In the genomic region with DNA sequence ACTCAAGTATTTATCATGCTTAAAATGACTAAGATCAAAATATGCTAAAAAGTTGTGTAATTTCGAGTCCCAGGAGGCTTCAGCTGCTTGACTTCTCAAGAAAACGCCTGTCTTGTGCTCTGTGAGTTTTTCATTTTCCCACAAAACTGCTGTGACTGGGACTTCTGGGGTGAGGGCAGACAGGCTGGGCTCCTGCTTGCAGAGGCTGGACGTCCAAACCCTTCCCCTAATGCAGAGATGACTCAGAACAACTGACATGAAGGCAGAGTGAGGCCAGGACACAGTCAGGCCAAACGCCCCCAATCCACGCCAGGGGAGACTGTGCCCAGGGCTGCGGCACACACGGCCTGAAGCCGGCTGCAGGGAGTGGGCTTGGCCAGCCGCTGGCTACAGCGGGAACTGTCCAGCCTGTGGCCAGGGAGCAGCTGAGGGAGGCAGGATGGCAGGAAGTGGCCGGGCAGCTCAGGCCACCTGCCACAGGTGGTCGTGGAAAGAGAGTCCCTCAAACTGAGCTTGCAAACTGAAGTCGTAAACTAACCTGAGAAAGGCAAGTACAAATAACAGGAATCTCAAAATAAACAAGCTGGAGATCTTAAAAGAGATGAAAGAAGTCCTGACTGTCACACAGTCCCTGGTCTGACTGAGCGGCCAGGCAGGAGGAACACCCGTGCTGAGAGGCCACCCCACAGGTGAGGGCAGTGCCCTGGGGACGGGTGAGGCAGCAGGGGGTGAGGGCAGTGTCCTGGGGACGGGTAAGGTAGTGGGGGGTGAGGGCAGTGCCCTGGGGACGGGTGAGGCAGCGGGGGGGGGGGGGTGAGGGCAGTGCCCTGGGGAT, we compare ENCODE assay signal across 15 cellular contexts. TPM values are rescaled to one million over a fixed set of nuclear protein-coding genes. Genes with fewer than 3 reads are reported as not detected.
DNase-seq lines count a peak whose midpoint lies in the region; ATAC-seq, FAIRE-seq and TF ChIP-seq lines count a peak whose summit lies in the region.
"Had no signal": no experiment of that assay in that cellular context is flagged by ENCODE, and none has a peak within 500 bp of the region (broad histone marks: within the 10 kb centered on the region; RNA-seq: fewer than 3 reads in every experiment).

No MANE protein-coding gene starts in this region.

- no peak overlapping the region for H3K27ac Mint-ChIP-seq in activated CD4-positive, alpha-beta memory T cell treated with anti-CD3 and anti-CD28 coated beads for 36 hours
- H3K27ac Mint-ChIP-seq: activated T-helper 17 cell treated with anti-CD3 and anti-CD28 coated beads, Interleukin-2, amount 50 U/mL, for 72 hours had no signal

- H3K4me1 Mint-ChIP-seq in activated CD4-positive, alpha-beta memory T cell treated with anti-CD3 and anti-CD28 coated beads for 36 hours (ENCODE audit: low read depth), result peaks cover 15% of the 10 kb centered on the region

- H3K9me3 ChIP-seq in HepG2 (ENCODE audit: low read length) (no peaks in the 10 kb centered on the region), right lobe of liver (no peaks in the 10 kb centered on the region), adipocyte (ENCODE audit: control insufficient read depth, low read length) (no peaks in the 10 kb centered on the region), heart right ventricle (no peaks in the 10 kb centered on the region)
- H3K9me3 ChIP-seq: BE2C had no signal

- POLR2A ChIA-PET in HepG2 (lab: Yijun Ruan, JAX), result no interaction called here
- POLR2A ChIA-PET in activated CD4-positive, alpha-beta memory T cell treated with anti-CD3 and anti-CD28 coated beads for 36 hours (lab: Charles Lee), result no interaction called here

- BruUV-seq in HepG2 (replicated peaks; lab: Mats Ljungman, UMichigan), result no TSS peak

- no peak for FAIRE-seq in HepG2 (lab: Jason Lieb, UNC)
- FAIRE-seq: TTC549 had no signal

- H3K9me3 Mint-ChIP-seq in activated CD4-positive, alpha-beta memory T cell treated with anti-CD3 and anti-CD28 coated beads for 36 hours, result no peaks in the 10 kb centered on the region
- H3K9me3 Mint-ChIP-seq: activated T-helper 17 cell treated with anti-CD3 and anti-CD28 coated beads, Interleukin-2, amount 50 U/mL, for 72 hours; naive thymus-derived CD8-positive, alpha-beta T cell had no signal

- TF ChIP-seq POLR2A in HepG2 (IDR thresholded peaks at IDR 0.05; ENCODE audit: insufficient read depth in 1 of 2, low read depth in 2 of 2, low read length in 2 of 2) (no peak), right lobe of liver (IDR thresholded peaks at IDR 0.05) (no peak)

- H3K4me3 ChIP-seq in HepG2 (replicated peaks in 1 of 3; ENCODE audit: insufficient read depth in 1 of 3, low read depth in 2 of 3, low read length in 3 of 3) (no peak overlapping the region), right lobe of liver (no peak overlapping the region), adipocyte (ENCODE audit: low read length) (no peak overlapping the region), heart right ventricle (no peak overlapping the region)
- H3K4me3 ChIP-seq: coronary artery had no signal

- H3K4me1 ChIP-seq in HepG2 (ENCODE audit: insufficient read depth, low read length) (no peaks in the 10 kb centered on the region), right lobe of liver (no peaks in the 10 kb centered on the region), adipocyte (ENCODE audit: control insufficient read depth, insufficient read depth, low read length) (peaks cover 42% of the 10 kb centered on the region), heart right ventricle (peaks cover 0 to 35% (median 0%) of the 10 kb centered on the region in 9 donors)

- TF ChIP-seq CTCF in HepG2 (CRISPR knock-in tag; IDR thresholded peaks at IDR 0.05) (no peak), right lobe of liver (IDR thresholded peaks at IDR 0.05) (no peak), heart right ventricle (IDR thresholded peaks at IDR 0.05) (no peak)

- no peak for DNase-seq in HepG2 (ENCODE audit: low spot score)
- no peak for DNase-seq in right lobe of liver
- peak; percentile 94 for DNase-seq in adipocyte (ENCODE audit: low read depth)
- no peak for DNase-seq in heart right ventricle
- no peak for DNase-seq in NCI-H2107 treated with DMSO at 0.1 percent for 48 hours (lab: John Stamatoyannopoulos, UW; ENCODE audit: unreplicated experiment)
- no peak for DNase-seq in activated CD4-positive, alpha-beta memory T cell treated with anti-CD3 and anti-CD28 coated beads for 36 hours
- DNase-seq in C1 segment of cervical spinal cord (lab: John Stamatoyannopoulos, UW), result no peak
- DNase-seq: BE2C; NCI-H1417; stimulated activated CD4-positive, alpha-beta T cell treated with anti-CD3 and anti-CD28 coated beads, Interleukin-2, amount 100 ng/mL, for 24 hours had no signal

- no peak for TF ChIP-seq EP300 in HepG2 (IDR thresholded peaks at IDR 0.05; ENCODE audit: low read depth in 2 of 2, low read length in 2 of 2)
- no peak for TF ChIP-seq EP300 in HepG2 (CRISPR knock-in tag; IDR thresholded peaks at IDR 0.05; ENCODE audit: borderline replicate concordance)

- ATAC-seq in HepG2 (0 out of 3 replicates have a peak, but pooled peaks have one; percentile 14), right lobe of liver (no peak), heart right ventricle (peak in 5 of 8 donors; percentile 31 to 72 (median 46)), GM19395 (IDR thresholded peaks at IDR 0.05; ENCODE audit: unreplicated experiment) (no peak)
- ATAC-seq: activated T-helper 17 cell treated with anti-CD3 and anti-CD28 coated beads, Interleukin-2, amount 50 U/mL, for 72 hours; naive thymus-derived CD8-positive, alpha-beta T cell had no signal

- no peaks in the 10 kb centered on the region for H4K20me1 ChIP-seq in HepG2 (ENCODE audit: insufficient read depth, low read length)

- peaks cover 4% of the 10 kb centered on the region for H3K36me3 Mint-ChIP-seq in activated CD4-positive, alpha-beta memory T cell treated with anti-CD3 and anti-CD28 coated beads for 36 hours

- H3K36me3 ChIP-seq in HepG2 (replicated peaks in 1 of 2; ENCODE audit: control insufficient read depth in 1 of 2, insufficient read depth in 2 of 2, low read length in 2 of 2) (peaks cover 13 to 36% of the 10 kb centered on the region in 2 experiments; a peak in 4 of 5 replicates), right lobe of liver (no peaks in the 10 kb centered on the region), adipocyte (ENCODE audit: control insufficient read depth, insufficient read depth, low read length, severe bottlenecking) (peaks cover 10% of the 10 kb centered on the region), heart right ventricle (peaks cover 0 to 49% (median 10%) of the 10 kb centered on the region in 9 donors)

- no peaks in the 10 kb centered on the region for H3K79me2 ChIP-seq in HepG2 (ENCODE audit: insufficient read depth, low read length)

- WGBS in HepG2 (ENCODE audit: low lambda C conversion rate), result 82% methylated on average over 18 of the region's 19 CpGs
- 78% methylated on average over 9 of the region's 19 CpGs for WGBS in right lobe of liver (ENCODE audit: insufficient coverage, low coverage, low lambda C conversion rate, missing lambda C conversion rate)
- WGBS in heart right ventricle, 2 donors, result 79 to 81% methylated on average over 18 of the region's 19 CpGs

- TF ChIP-seq RAD21 in HepG2 (CRISPR knock-in tag; IDR thresholded peaks at IDR 0.05), result no peak

- no peak overlapping the region for H2AFZ ChIP-seq in HepG2 (ENCODE audit: low read length)

- in situ Hi-C loops in HepG2 (cut with HindIII; ENCODE audit: extremely low pct_ligation_motif_present, low pct_unique_long_range_greater_than_20kb), result no loop called here

- intact Hi-C loops in HepG2 (cut with micrococcal nuclease; ENCODE audit: unreplicated experiment) (no loop called here), right lobe of liver (cut with DNase I) (no loop called here), heart right ventricle (cut with DNase I) (loop anchor here in 1 of 10 donors (5.0 kb wide), 1 partner anchor 40 kb away; a partner anchor contains a TSS)
- intact Hi-C loops in activated CD4-positive, alpha-beta memory T cell treated with anti-CD3 and anti-CD28 coated beads for 36 hours (cut with micrococcal nuclease), result no loop called here

- H3K9ac ChIP-seq in HepG2 (ENCODE audit: insufficient read depth, low read depth, low read length) (no peak overlapping the region), adipocyte (ENCODE audit: low read length) (peak overlapping the region; percentile 32)

- no peaks in the 10 kb centered on the region for H3K27me3 Mint-ChIP-seq in activated CD4-positive, alpha-beta memory T cell treated with anti-CD3 and anti-CD28 coated beads for 36 hours
- H3K27me3 Mint-ChIP-seq: activated T-helper 17 cell treated with anti-CD3 and anti-CD28 coated beads, Interleukin-2, amount 50 U/mL, for 72 hours; naive thymus-derived CD8-positive, alpha-beta T cell had no signal

- H3K27ac ChIP-seq in HepG2 (ENCODE audit: extremely low read length, insufficient read depth, low read length) (no peak overlapping the region), right lobe of liver (no peak overlapping the region), heart right ventricle (peak overlapping the region in 1 of 10 donors; percentile 34)
- H3K27ac ChIP-seq: coronary artery had no signal

- CTCF ChIA-PET in HepG2 (lab: Yijun Ruan, JAX; ENCODE audit: low intra/inter-chr PET ratio, low total read pairs), result no interaction called here
- CTCF ChIA-PET in activated CD4-positive, alpha-beta memory T cell treated with anti-CD3 and anti-CD28 coated beads for 36 hours (lab: Charles Lee), result no interaction called here

- H3K4me2 ChIP-seq in HepG2 (ENCODE audit: low read depth, low read length), result no peak overlapping the region

- H3K27me3 ChIP-seq in HepG2 (ENCODE audit: control insufficient read depth in 1 of 2, insufficient read depth in 2 of 2, low read length in 2 of 2) (no peaks in the 10 kb centered on the region), right lobe of liver (no peaks in the 10 kb centered on the region), adipocyte (replicated peaks; ENCODE audit: control insufficient read depth, insufficient read depth, low read length) (no peaks in the 10 kb centered on the region), heart right ventricle (no peaks in the 10 kb centered on the region)
- H3K27me3 ChIP-seq: BE2C had no signal

- no peak overlapping the region for H3K4me3 Mint-ChIP-seq in activated CD4-positive, alpha-beta memory T cell treated with anti-CD3 and anti-CD28 coated beads for 36 hours
- H3K4me3 Mint-ChIP-seq: activated T-helper 17 cell treated with anti-CD3 and anti-CD28 coated beads, Interleukin-2, amount 50 U/mL, for 72 hours; naive thymus-derived CD8-positive, alpha-beta T cell had no signal

RNA-seq across cellular contexts. Expression of a gene that starts 21.3 kb away (rescaled TPM):
- 12.4 and 22.3 TPM in 2 replicates for total RNA-seq in HepG2 (2016; rRNA removed; fragmentation: Illumina TruSeq; extraction: Trizol)
- 6.5 and 7.4 TPM in 2 replicates for total RNA-seq in HepG2 (2016; cell fraction: cytosol; rRNA removed; fragmentation: Illumina TruSeq; extraction: Trizol; ENCODE audit: low read depth)
- 9.5 and 21.5 TPM in 2 replicates for total RNA-seq in HepG2 (2016; cell fraction: insoluble cytoplasmic fraction; rRNA removed; fragmentation: Illumina TruSeq; extraction: Trizol)
- total RNA-seq in HepG2 (2016; cell fraction: membrane; rRNA removed; fragmentation: Illumina TruSeq; extraction: Trizol), result 8.1 and 9.0 TPM in 2 replicates
- total RNA-seq in HepG2 (2016; cell fraction: nucleus; rRNA removed; fragmentation: Illumina TruSeq; extraction: Trizol), result 22.1 and 27.5 TPM in 2 replicates
- 41.8 and 63.2 TPM in 2 replicates for polyA plus RNA-seq in HepG2 (2011; rRNA removed)
- 20.9 and 28.4 TPM in 2 replicates for polyA plus RNA-seq in HepG2 (2011; cell fraction: cytosol; rRNA removed)
- polyA plus RNA-seq in HepG2 (2011; cell fraction: nucleus; rRNA removed), result 726 and 860 TPM in 2 replicates
- polyA plus RNA-seq in HepG2 (2012), result 33.2 and 40.0 TPM in 2 replicates
- 5.4 and 7.5 TPM in 2 replicates for polyA plus RNA-seq in HepG2 (2016; cell fraction: cytosol; fragmentation: Illumina TruSeq; extraction: Trizol; ENCODE audit: low read depth)
- polyA plus RNA-seq in HepG2 (2016; cell fraction: insoluble cytoplasmic fraction; fragmentation: Illumina TruSeq; extraction: Trizol; ENCODE audit: low read depth), result 16.9 and 19.6 TPM in 2 replicates
- polyA plus RNA-seq in HepG2 (2016; cell fraction: membrane; fragmentation: Illumina TruSeq; extraction: Trizol; ENCODE audit: low read depth), result 6.9 and 9.6 TPM in 2 replicates
- 83.7 and 89.3 TPM in 2 replicates for polyA plus RNA-seq in HepG2 (2016; cell fraction: nucleus; fragmentation: Illumina TruSeq; extraction: Trizol; ENCODE audit: insufficient read depth, low read depth)
- polyA minus RNA-seq in HepG2 (2011; rRNA and poly(A)+ RNA removed; ENCODE audit: low replicate concordance), result 14.8 and 25.5 TPM in 2 replicates
- polyA minus RNA-seq in HepG2 (2011; cell fraction: cytosol; rRNA and poly(A)+ RNA removed), result 12.8 and 13.5 TPM in 2 replicates
- polyA minus RNA-seq in HepG2 (2011; cell fraction: nucleus; rRNA and poly(A)+ RNA removed), result 52.1 and 55.8 TPM in 2 replicates
- total RNA-seq in right lobe of liver, result 10 to 100 TPM in 5 of 6 experiments, 1 to 10 TPM in 1; 9.6 to 30.4 (median 20.2) TPM
- total RNA-seq in heart right ventricle, result 10 to 100 TPM in 8 of 10 donors, 1 to 10 TPM in 2; 9.4 to 22.2 (median 12.8) TPM
- polyA plus RNA-seq in heart right ventricle, result 10 to 100 TPM; 14.1 to 53.3 TPM
- 10 to 100 TPM; 21.7 to 26.0 TPM for total RNA-seq in activated CD4-positive, alpha-beta memory T cell treated with anti-CD3 and anti-CD28 coated beads for 36 hours

RNA-seq across cellular contexts. Expression of a gene that starts 21.6 kb away (rescaled TPM):
- 19.3 and 42.1 TPM in 2 replicates for total RNA-seq in HepG2 (2016; rRNA removed; fragmentation: Illumina TruSeq; extraction: Trizol)
- 44.1 and 48.5 TPM in 2 replicates for total RNA-seq in HepG2 (2016; cell fraction: cytosol; rRNA removed; fragmentation: Illumina TruSeq; extraction: Trizol; ENCODE audit: low read depth)
- 18.4 and 43.0 TPM in 2 replicates for total RNA-seq in HepG2 (2016; cell fraction: insoluble cytoplasmic fraction; rRNA removed; fragmentation: Illumina TruSeq; extraction: Trizol)
- 47.3 and 50.8 TPM in 2 replicates for total RNA-seq in HepG2 (2016; cell fraction: membrane; rRNA removed; fragmentation: Illumina TruSeq; extraction: Trizol)
- 29.1 and 32.9 TPM in 2 replicates for total RNA-seq in HepG2 (2016; cell fraction: nucleus; rRNA removed; fragmentation: Illumina TruSeq; extraction: Trizol)
- 40.0 and 48.0 TPM in 2 replicates for polyA plus RNA-seq in HepG2 (2011; rRNA removed)
- polyA plus RNA-seq in HepG2 (2011; cell fraction: cytosol; rRNA removed), result 45.1 and 55.2 TPM in 2 replicates
- polyA plus RNA-seq in HepG2 (2011; cell fraction: nucleus; rRNA removed), result 42.8 and 53.8 TPM in 2 replicates
- polyA plus RNA-seq in HepG2 (2012), result 30.1 and 30.6 TPM in 2 replicates
- polyA plus RNA-seq in HepG2 (2016; cell fraction: cytosol; fragmentation: Illumina TruSeq; extraction: Trizol; ENCODE audit: low read depth), result 22.8 and 30.9 TPM in 2 replicates
- polyA plus RNA-seq in HepG2 (2016; cell fraction: insoluble cytoplasmic fraction; fragmentation: Illumina TruSeq; extraction: Trizol; ENCODE audit: low read depth), result 20.3 and 20.6 TPM in 2 replicates
- polyA plus RNA-seq in HepG2 (2016; cell fraction: membrane; fragmentation: Illumina TruSeq; extraction: Trizol; ENCODE audit: low read depth), result 24.3 and 28.8 TPM in 2 replicates
- 57.8 and 59.9 TPM in 2 replicates for polyA plus RNA-seq in HepG2 (2016; cell fraction: nucleus; fragmentation: Illumina TruSeq; extraction: Trizol; ENCODE audit: insufficient read depth, low read depth)
- 17.2 and 64.0 TPM in 2 replicates for polyA minus RNA-seq in HepG2 (2011; rRNA and poly(A)+ RNA removed; ENCODE audit: low replicate concordance)
- polyA minus RNA-seq in HepG2 (2011; cell fraction: cytosol; rRNA and poly(A)+ RNA removed), result 31.0 and 31.1 TPM in 2 replicates
- polyA minus RNA-seq in HepG2 (2011; cell fraction: nucleus; rRNA and poly(A)+ RNA removed), result 16.2 and 18.9 TPM in 2 replicates
- total RNA-seq in right lobe of liver, result 10 to 100 TPM; 13.5 to 23.4 (median 16.2) TPM
- total RNA-seq in heart right ventricle, result 10 to 100 TPM; 23.3 to 39.4 (median 31.1) TPM
- 10 to 100 TPM; 26.8 to 31.9 TPM for polyA plus RNA-seq in heart right ventricle
- 10 to 100 TPM; 29.7 to 32.2 TPM for total RNA-seq in activated CD4-positive, alpha-beta memory T cell treated with anti-CD3 and anti-CD28 coated beads for 36 hours

RNA-seq across cellular contexts. Expression of a gene that starts 25.3 kb away (rescaled TPM):
- total RNA-seq in HepG2 (2016; rRNA removed; fragmentation: Illumina TruSeq; extraction: Trizol) (0.13 TPM in 1 of 2 replicates, not detected in the other), right lobe of liver (not detected), heart right ventricle (1 to 10 TPM in 7 of 10 donors, under 1 TPM in 3; 0.42 to 5.9 (median 1.4) TPM)
- total RNA-seq in HepG2 (2016; cell fraction: cytosol; rRNA removed; fragmentation: Illumina TruSeq; extraction: Trizol; ENCODE audit: low read depth), result not detected in 2 replicates
- 0.11 TPM in 1 of 2 replicates, not detected in the other for total RNA-seq in HepG2 (2016; cell fraction: insoluble cytoplasmic fraction; rRNA removed; fragmentation: Illumina TruSeq; extraction: Trizol)
- total RNA-seq in HepG2 (2016; cell fraction: membrane; rRNA removed; fragmentation: Illumina TruSeq; extraction: Trizol), result not detected in 2 replicates
- total RNA-seq in HepG2 (2016; cell fraction: nucleus; rRNA removed; fragmentation: Illumina TruSeq; extraction: Trizol), result 0.38 TPM in 1 of 2 replicates, not detected in the other
- polyA plus RNA-seq in HepG2 (2011; rRNA removed) (0.10 and 0.15 TPM in 2 replicates), heart right ventricle (under 1 TPM in 1 of 2 donors, not detected in 1; 0.04 TPM)
- polyA plus RNA-seq in HepG2 (2011; cell fraction: cytosol; rRNA removed), result 0.08 and 0.12 TPM in 2 replicates
- 1.7 and 2.2 TPM in 2 replicates for polyA plus RNA-seq in HepG2 (2011; cell fraction: nucleus; rRNA removed)
- polyA plus RNA-seq in HepG2 (2012), result 0.19 and 0.20 TPM in 2 replicates
- not detected in 2 replicates for polyA plus RNA-seq in HepG2 (2016; cell fraction: cytosol; fragmentation: Illumina TruSeq; extraction: Trizol; ENCODE audit: low read depth)
- 0.17 TPM in 1 of 2 replicates, not detected in the other for polyA plus RNA-seq in HepG2 (2016; cell fraction: insoluble cytoplasmic fraction; fragmentation: Illumina TruSeq; extraction: Trizol; ENCODE audit: low read depth)
- not detected in 2 replicates for polyA plus RNA-seq in HepG2 (2016; cell fraction: membrane; fragmentation: Illumina TruSeq; extraction: Trizol; ENCODE audit: low read depth)
- not detected in 2 replicates for polyA plus RNA-seq in HepG2 (2016; cell fraction: nucleus; fragmentation: Illumina TruSeq; extraction: Trizol; ENCODE audit: insufficient read depth, low read depth)
- 0.32 TPM in 1 of 2 replicates, not detected in the other for polyA minus RNA-seq in HepG2 (2011; rRNA and poly(A)+ RNA removed; ENCODE audit: low replicate concordance)
- not detected in 2 replicates for polyA minus RNA-seq in HepG2 (2011; cell fraction: cytosol; rRNA and poly(A)+ RNA removed)
- 0.50 TPM in 1 of 2 replicates, not detected in the other for polyA minus RNA-seq in HepG2 (2011; cell fraction: nucleus; rRNA and poly(A)+ RNA removed)
- not detected for total RNA-seq in activated CD4-positive, alpha-beta memory T cell treated with anti-CD3 and anti-CD28 coated beads for 36 hours
- total RNA-seq: naive thymus-derived CD8-positive, alpha-beta T cell had no signal
- polyA plus RNA-seq: naive thymus-derived CD8-positive, alpha-beta T cell had no signal

RNA-seq across cellular contexts. Expression of a gene that starts 37.8 kb away (rescaled TPM):
- 1.3 and 1.8 TPM in 2 replicates for total RNA-seq in HepG2 (2016; rRNA removed; fragmentation: Illumina TruSeq; extraction: Trizol)
- 0.61 and 0.62 TPM in 2 replicates for total RNA-seq in HepG2 (2016; cell fraction: cytosol; rRNA removed; fragmentation: Illumina TruSeq; extraction: Trizol; ENCODE audit: low read depth)
- 1.6 TPM in 2 replicates for total RNA-seq in HepG2 (2016; cell fraction: insoluble cytoplasmic fraction; rRNA removed; fragmentation: Illumina TruSeq; extraction: Trizol)
- total RNA-seq in HepG2 (2016; cell fraction: membrane; rRNA removed; fragmentation: Illumina TruSeq; extraction: Trizol), result 1.4 and 1.7 TPM in 2 replicates
- total RNA-seq in HepG2 (2016; cell fraction: nucleus; rRNA removed; fragmentation: Illumina TruSeq; extraction: Trizol), result 0.31 and 0.50 TPM in 2 replicates
- 4.9 and 6.0 TPM in 2 replicates for polyA plus RNA-seq in HepG2 (2011; rRNA removed)
- 4.4 and 5.4 TPM in 2 replicates for polyA plus RNA-seq in HepG2 (2011; cell fraction: cytosol; rRNA removed)
- 1.8 TPM in 2 replicates for polyA plus RNA-seq in HepG2 (2011; cell fraction: nucleus; rRNA removed)
- polyA plus RNA-seq in HepG2 (2012), result 3.9 TPM in 2 replicates
- polyA plus RNA-seq in HepG2 (2016; cell fraction: cytosol; fragmentation: Illumina TruSeq; extraction: Trizol; ENCODE audit: low read depth), result 0.29 and 0.36 TPM in 2 replicates
- 1.2 and 1.6 TPM in 2 replicates for polyA plus RNA-seq in HepG2 (2016; cell fraction: insoluble cytoplasmic fraction; fragmentation: Illumina TruSeq; extraction: Trizol; ENCODE audit: low read depth)
- 0.61 and 0.72 TPM in 2 replicates for polyA plus RNA-seq in HepG2 (2016; cell fraction: membrane; fragmentation: Illumina TruSeq; extraction: Trizol; ENCODE audit: low read depth)
- 0.55 and 1.4 TPM in 2 replicates for polyA plus RNA-seq in HepG2 (2016; cell fraction: nucleus; fragmentation: Illumina TruSeq; extraction: Trizol; ENCODE audit: insufficient read depth, low read depth)
- polyA minus RNA-seq in HepG2 (2011; rRNA and poly(A)+ RNA removed; ENCODE audit: low replicate concordance), result 1.6 and 8.6 TPM in 2 replicates
- polyA minus RNA-seq in HepG2 (2011; cell fraction: cytosol; rRNA and poly(A)+ RNA removed), result 1.8 and 2.5 TPM in 2 replicates
- 0.26 and 0.50 TPM in 2 replicates for polyA minus RNA-seq in HepG2 (2011; cell fraction: nucleus; rRNA and poly(A)+ RNA removed)
- total RNA-seq in right lobe of liver, result not detected
- not detected for total RNA-seq in heart right ventricle
- polyA plus RNA-seq in heart right ventricle, result not detected
- total RNA-seq in activated CD4-positive, alpha-beta memory T cell treated with anti-CD3 and anti-CD28 coated beads for 36 hours, result not detected
- total RNA-seq: naive thymus-derived CD8-positive, alpha-beta T cell had no signal
- polyA plus RNA-seq: naive thymus-derived CD8-positive, alpha-beta T cell had no signal

RNA-seq across cellular contexts. Expression of a gene that starts 53.7 kb away (rescaled TPM):
- total RNA-seq in HepG2 (2016; rRNA removed; fragmentation: Illumina TruSeq; extraction: Trizol) (27.1 and 43.4 TPM in 2 replicates), right lobe of liver (10 to 100 TPM; 29.4 to 82.4 (median 46.4) TPM), heart right ventricle (10 to 100 TPM; 13.4 to 56.6 (median 20.5) TPM)
- total RNA-seq in HepG2 (2016; cell fraction: cytosol; rRNA removed; fragmentation: Illumina TruSeq; extraction: Trizol; ENCODE audit: low read depth), result 72.9 and 78.4 TPM in 2 replicates
- total RNA-seq in HepG2 (2016; cell fraction: insoluble cytoplasmic fraction; rRNA removed; fragmentation: Illumina TruSeq; extraction: Trizol), result 23.7 and 43.2 TPM in 2 replicates
- 74.7 and 83.2 TPM in 2 replicates for total RNA-seq in HepG2 (2016; cell fraction: membrane; rRNA removed; fragmentation: Illumina TruSeq; extraction: Trizol)
- 38.5 and 40.4 TPM in 2 replicates for total RNA-seq in HepG2 (2016; cell fraction: nucleus; rRNA removed; fragmentation: Illumina TruSeq; extraction: Trizol)
- polyA plus RNA-seq in HepG2 (2011; rRNA removed) (44.1 and 56.8 TPM in 2 replicates), heart right ventricle (10 to 100 TPM; 26.3 to 32.5 TPM)
- 43.1 and 61.0 TPM in 2 replicates for polyA plus RNA-seq in HepG2 (2011; cell fraction: cytosol; rRNA removed)
- polyA plus RNA-seq in HepG2 (2011; cell fraction: nucleus; rRNA removed), result 170 and 187 TPM in 2 replicates
- 22.9 and 33.5 TPM in 2 replicates for polyA plus RNA-seq in HepG2 (2012)
- 7.9 and 8.6 TPM in 2 replicates for polyA plus RNA-seq in HepG2 (2016; cell fraction: cytosol; fragmentation: Illumina TruSeq; extraction: Trizol; ENCODE audit: low read depth)
- polyA plus RNA-seq in HepG2 (2016; cell fraction: insoluble cytoplasmic fraction; fragmentation: Illumina TruSeq; extraction: Trizol; ENCODE audit: low read depth), result 17.6 and 23.7 TPM in 2 replicates
- 13.1 and 13.7 TPM in 2 replicates for polyA plus RNA-seq in HepG2 (2016; cell fraction: membrane; fragmentation: Illumina TruSeq; extraction: Trizol; ENCODE audit: low read depth)
- 99.7 and 100 TPM in 2 replicates for polyA plus RNA-seq in HepG2 (2016; cell fraction: nucleus; fragmentation: Illumina TruSeq; extraction: Trizol; ENCODE audit: insufficient read depth, low read depth)
- 44.8 and 70.0 TPM in 2 replicates for polyA minus RNA-seq in HepG2 (2011; rRNA and poly(A)+ RNA removed; ENCODE audit: low replicate concordance)
- polyA minus RNA-seq in HepG2 (2011; cell fraction: cytosol; rRNA and poly(A)+ RNA removed), result 34.6 and 36.4 TPM in 2 replicates
- 46.0 and 49.1 TPM in 2 replicates for polyA minus RNA-seq in HepG2 (2011; cell fraction: nucleus; rRNA and poly(A)+ RNA removed)
- 100 to 1,000 TPM; 333 to 343 TPM for total RNA-seq in activated CD4-positive, alpha-beta memory T cell treated with anti-CD3 and anti-CD28 coated beads for 36 hours

Comparison
In these comparisons a context has a peak if more than half of its experiments do, and no peak if none do; other contexts are left out.
1. ATAC-seq: peak in HepG2 (single experiment) and heart right ventricle (5 of 8); none in right lobe of liver (0 of 4) and GM19395 (single experiment).